28 cellular contexts compared by ENCODE assay signal in genomic region chr21:44399151-44399954, GRCh38. TPM values are rescaled to one million over a fixed set of nuclear protein-coding genes. Genes with fewer than 3 reads are reported as not detected.
DNase-seq lines count a peak whose midpoint lies in the region; ATAC-seq, FAIRE-seq and TF ChIP-seq lines count a peak whose summit lies in the region.
"Had no signal": no experiment of that assay in that cellular context is flagged by ENCODE, and none has a peak within 500 bp of the region (broad histone marks: within the 10 kb centered on the region; RNA-seq: fewer than 3 reads in every experiment).

No MANE protein-coding gene starts in this region.

- no peak overlapping the region for H2BK15ac ChIP-seq in H9 (ENCODE audit: low read depth, low read length)

- POLR2A ChIA-PET in SK-N-SH (lab: Yijun Ruan, JAX) = no interaction called here

- WGBS in SK-N-SH (ENCODE audit: low lambda C conversion rate) = 54% methylated on average over 24 of the region's 33 CpGs
- no CpG with 5 or more reads among the region's 33 CpGs for WGBS in H9 (ENCODE audit: extremely low coverage, insufficient read length, low lambda C conversion rate)
- WGBS in trophoblast cell (ENCODE audit: extremely low coverage, insufficient coverage, insufficient read length) = no CpG with 5 or more reads among the region's 33 CpGs
- 84 to 85% methylated on average over 33 of the region's 33 CpGs for WGBS in sigmoid colon, 2 donors
- 60 to 80% methylated on average over 1 to 10 of the region's 33 CpGs for WGBS in esophagus squamous epithelium, 2 donors

- H3K79me1 ChIP-seq in H9 (ENCODE audit: insufficient read depth, low read depth, low read length, poor library complexity, severe bottlenecking) (no peaks in the 10 kb centered on the region), trophoblast cell (ENCODE audit: low read length) (peaks cover 3% of the 10 kb centered on the region)

- peaks cover 0 to 2% of the 10 kb centered on the region in 2 experiments; a peak in 3 of 5 replicates for H3K9me3 Mint-ChIP-seq in H9
- H3K9me3 Mint-ChIP-seq: CD8-positive, alpha-beta T cell had no signal

- H4K8ac ChIP-seq in H9 (replicated peaks; ENCODE audit: insufficient read length, low read depth, low read length) (no peak overlapping the region), trophoblast cell (ENCODE audit: low read depth, low read length) (no peak overlapping the region)

- H3K9me3 ChIP-seq in SK-N-SH (no peaks in the 10 kb centered on the region), H9 (ENCODE audit: control insufficient read depth, low read depth, low read length) (no peaks in the 10 kb centered on the region), kidney (ENCODE audit: control insufficient read depth in 1 of 2, low read length in 2 of 2) (no peaks in the 10 kb centered on the region), trophoblast cell (ENCODE audit: insufficient read depth, low read depth, low read length) (peaks cover 26% of the 10 kb centered on the region), sigmoid colon (no peaks in the 10 kb centered on the region), esophagus squamous epithelium (no peaks in the 10 kb centered on the region)

- H3K23ac ChIP-seq in H9 (ENCODE audit: insufficient read length, low read depth, low read length) (no peak overlapping the region), trophoblast cell (ENCODE audit: low read length) (no peak overlapping the region)

- H4K20me1 ChIP-seq in SK-N-SH (ENCODE audit: insufficient read depth) = no peaks in the 10 kb centered on the region
- no peaks in the 10 kb centered on the region for H4K20me1 ChIP-seq in H9 (ENCODE audit: control insufficient read depth, insufficient read depth, insufficient read length)

- H3K4me3 Mint-ChIP-seq in H9 = no peak overlapping the region
- H3K4me3 Mint-ChIP-seq: CD8-positive, alpha-beta T cell had no signal

- CTCF ChIA-PET in SK-N-SH (lab: Yijun Ruan, JAX) = interaction anchor here (1.2 kb wide), 1 partner anchor 39 kb away, joined by 3 read pairs; no protein-coding TSS in a partner anchor

- H3K36me3 Mint-ChIP-seq in H9 (ENCODE audit: insufficient read depth in 1 of 3, low read depth in 3 of 3) = peaks cover 0 to 2% (median 0%) of the 10 kb centered on the region in 3 experiments; a peak in 1 of 7 replicates

- H3K4me2 ChIP-seq in SK-N-SH = no peak overlapping the region
- no peak overlapping the region for H3K4me2 ChIP-seq in H9 (ENCODE audit: insufficient read depth, insufficient read length, low read length)
- no peak overlapping the region for H3K4me2 ChIP-seq in trophoblast cell (ENCODE audit: low read length)
- H3K4me2 ChIP-seq: BLaER1 treated with 17β-estradiol and CSF1 and Interleukin-3, amounts not matched to agents 10 nM and 100 nM; KMS-11 had no signal

- TF ChIP-seq RAD21 in SK-N-SH (IDR thresholded peaks at IDR 0.05; ENCODE audit: low read length) = no peak

- H3K56ac ChIP-seq in H9 (ENCODE audit: insufficient read length, low read depth, low read length) = no peak overlapping the region

- no peak for FAIRE-seq in kidney (lab: Jason Lieb, UNC)
- FAIRE-seq: D721Med, GM19239, HTR-8/SVneo had no signal

- H2AFZ ChIP-seq in SK-N-SH (ENCODE audit: low read depth) = no peak overlapping the region
- no peak overlapping the region for H2AFZ ChIP-seq in H9 (ENCODE audit: low read length)
- no peak overlapping the region for H2AFZ ChIP-seq in trophoblast cell (ENCODE audit: insufficient read depth, low read length, poor library complexity)

- intact Hi-C loops in kidney (cut with DNase I) (no loop called here), sigmoid colon (cut with DNase I) (no loop called here), esophagus squamous epithelium (cut with DNase I) (no loop called here)

- peaks cover 12% of the 10 kb centered on the region for H3F3A ChIP-seq in SK-N-SH (replicated peaks; ENCODE audit: insufficient read depth)

- H2BK5ac ChIP-seq in H9 (ENCODE audit: insufficient read length, low read length) (no peak overlapping the region), trophoblast cell (ENCODE audit: low read depth, low read length, poor library complexity) (no peak overlapping the region)

- TF ChIP-seq POLR2A in sigmoid colon (IDR thresholded peaks at IDR 0.05) = no peak
- TF ChIP-seq POLR2A in esophagus squamous epithelium (IDR thresholded peaks at IDR 0.05) = no peak

- ATAC-seq in SK-N-SH treated with all-trans-retinoic acid at 6 μM for 48 hours = no peak; the same call in 2 of the 3 replicates
- ATAC-seq: CD8-positive, alpha-beta T cell; Panc1 had no signal

- DNase-seq in SK-N-SH = peak; percentile 17
- DNase-seq in H9 = peak; percentile 24
- peak; percentile 54 for DNase-seq in kidney
- DNase-seq in trophoblast cell = no peak
- DNase-seq in sigmoid colon = no peak
- DNase-seq in hepatic stellate cell (ENCODE audit: low spot score) = no peak
- no peak for DNase-seq in esophagus squamous epithelium (lab: John Stamatoyannopoulos, UW)
- DNase-seq: ACHN; CD8-positive, alpha-beta T cell; DMS53; EL; GF-D8; GOT3; IMR-90; NCI-H1092 treated with DMSO at 0.1 percent for 48 hours; NCI-H146; NCI-H2029; NCI-H2227 treated with DMSO at 0.1 percent for 48 hours; NCI-H510A; NCI-H748 treated with DMSO at 0.1 percent for 48 hours had no signal

- H3K27me3 ChIP-seq in SK-N-SH (ENCODE audit: insufficient read depth) (peaks cover 10% of the 10 kb centered on the region; the same call in 1 of the 2 replicates), H9 (ENCODE audit: insufficient read depth, low read length) (no peaks in the 10 kb centered on the region), trophoblast cell (ENCODE audit: insufficient read depth, low read length) (no peaks in the 10 kb centered on the region), sigmoid colon (peaks cover 0 to 9% (median 0%) of the 10 kb centered on the region in 3 donors), esophagus squamous epithelium (peaks cover 0 to 19% (median 0%) of the 10 kb centered on the region in 4 donors)
- H3K27me3 ChIP-seq: BLaER1 treated with 17β-estradiol and CSF1 and Interleukin-3, amounts not matched to agents 10 nM and 100 nM had no signal

- H3K14ac ChIP-seq in H9 (ENCODE audit: insufficient read depth, low read length) (no peak overlapping the region), trophoblast cell (ENCODE audit: low read length) (no peak overlapping the region)

- H3K4me1 ChIP-seq in SK-N-SH (ENCODE audit: control insufficient read depth in 1 of 2, insufficient read depth in 2 of 2, low read depth in 1 of 2, low read length in 1 of 2) = no peaks in the 10 kb centered on the region
- no peaks in the 10 kb centered on the region for H3K4me1 ChIP-seq in H9 (ENCODE audit: insufficient read depth, low read length)
- H3K4me1 ChIP-seq in kidney (ENCODE audit: control insufficient read depth in 1 of 2, insufficient read depth in 1 of 2, low read depth in 1 of 2, low read length in 2 of 2) = no peaks in the 10 kb centered on the region
- peaks cover 7% of the 10 kb centered on the region in 2 experiments for H3K4me1 ChIP-seq in trophoblast cell (ENCODE audit: control insufficient read depth in 1 of 2, insufficient read depth in 2 of 2, low read length in 2 of 2)
- H3K4me1 ChIP-seq in sigmoid colon = no peaks in the 10 kb centered on the region
- no peaks in the 10 kb centered on the region for H3K4me1 ChIP-seq in esophagus squamous epithelium

- H3K27ac ChIP-seq in SK-N-SH (ENCODE audit: low read depth in 2 of 2, low read length in 1 of 2) = no peak overlapping the region
- H3K27ac ChIP-seq in H9 (ENCODE audit: insufficient read length, low read depth, low read length) = no peak overlapping the region
- no peak overlapping the region for H3K27ac ChIP-seq in kidney (ENCODE audit: low read depth in 2 of 2, low read length in 2 of 2)
- no peak overlapping the region for H3K27ac ChIP-seq in trophoblast cell (ENCODE audit: low read depth, low read length)
- H3K27ac ChIP-seq in sigmoid colon = no peak overlapping the region
- H3K27ac ChIP-seq in esophagus squamous epithelium = no peak overlapping the region
- H3K27ac ChIP-seq: 22Rv1, KMS-11 had no signal

- no peaks in the 10 kb centered on the region for H3K27me3 Mint-ChIP-seq in H9 (ENCODE audit: low read depth)

- H3K4me3 ChIP-seq in SK-N-SH (ENCODE audit: low read depth in 2 of 2, low read length in 1 of 2) (no peak overlapping the region), kidney (ENCODE audit: low read length in 2 of 2) (no peak overlapping the region), trophoblast cell (ENCODE audit: low read depth, low read length) (no peak overlapping the region), sigmoid colon (no peak overlapping the region), esophagus squamous epithelium (no peak overlapping the region)
- H3K4me3 ChIP-seq: BLaER1 treated with 17β-estradiol and CSF1 and Interleukin-3, amounts not matched to agents 10 nM and 100 nM had no signal

- H4K91ac ChIP-seq in H9 (ENCODE audit: insufficient read length, low read depth, low read length) = no peak overlapping the region
- peak overlapping the region; percentile 50 for H4K91ac ChIP-seq in trophoblast cell (ENCODE audit: low read depth, low read length)

- no peak overlapping the region for H4K12ac ChIP-seq in trophoblast cell (ENCODE audit: low read depth, low read length)

- H3K4me1 Mint-ChIP-seq in H9 = no peaks in the 10 kb centered on the region

- H3K23me2 ChIP-seq in H9 (ENCODE audit: insufficient read length, low read depth, low read length, poor library complexity, severe bottlenecking) = no peaks in the 10 kb centered on the region

- H3K18ac ChIP-seq in H9 (ENCODE audit: insufficient read length, low read depth, low read length) (no peak overlapping the region), trophoblast cell (ENCODE audit: low read length) (no peak overlapping the region)

- H2BK120ac ChIP-seq in H9 (ENCODE audit: low read depth, low read length, poor library complexity, severe bottlenecking) (no peak overlapping the region), trophoblast cell (ENCODE audit: insufficient read depth, low read length, poor library complexity) (peak overlapping the region; percentile 12)

- no peak overlapping the region for H3K4ac ChIP-seq in H9 (ENCODE audit: low read depth, low read length)
- H3K4ac ChIP-seq in trophoblast cell (ENCODE audit: low read depth, low read length) = no peak overlapping the region

- H3K27ac Mint-ChIP-seq in H9 = no peak overlapping the region
- H3K27ac Mint-ChIP-seq: CD8-positive, alpha-beta T cell had no signal

- H3T11ph ChIP-seq in H9 (ENCODE audit: low read length) = no peak overlapping the region

- H3K9ac ChIP-seq in SK-N-SH (no peak overlapping the region), H9 (ENCODE audit: extremely low read depth, insufficient read length, low read length) (no peak overlapping the region), kidney (ENCODE audit: low read length in 2 of 2) (no peak overlapping the region), trophoblast cell (ENCODE audit: low read length) (no peak overlapping the region)
- H3K9ac ChIP-seq: BLaER1 treated with 17β-estradiol and CSF1 and Interleukin-3, amounts not matched to agents 10 nM and 100 nM; KMS-11 had no signal

- H2BK20ac ChIP-seq in H9 (ENCODE audit: low read depth, low read length, poor library complexity, severe bottlenecking) = no peak overlapping the region

- H2AK5ac ChIP-seq in H9 (ENCODE audit: insufficient read length, low read length) (no peak overlapping the region), trophoblast cell (ENCODE audit: low read length) (no peak overlapping the region)

- H3K79me2 ChIP-seq in SK-N-SH (ENCODE audit: insufficient read depth) (no peaks in the 10 kb centered on the region), H9 (ENCODE audit: insufficient read depth, low read length) (no peaks in the 10 kb centered on the region), trophoblast cell (ENCODE audit: control insufficient read depth, insufficient read depth, low read length, poor library complexity) (no peaks in the 10 kb centered on the region)

- no peak for TF ChIP-seq CTCF in SK-N-SH (IDR thresholded peaks at IDR 0.05)
- no peak for TF ChIP-seq CTCF in H9 (conservative IDR thresholded peaks at IDR 0.05)
- no peak for TF ChIP-seq CTCF in kidney (IDR thresholded peaks at IDR 0.05; ENCODE audit: borderline replicate concordance, extremely low read depth, insufficient read depth)
- TF ChIP-seq CTCF in sigmoid colon (IDR thresholded peaks at IDR 0.05) = no peak
- TF ChIP-seq CTCF in esophagus squamous epithelium (IDR thresholded peaks at IDR 0.05) = no peak

- H3K36me3 ChIP-seq in SK-N-SH (replicated peaks in 1 of 2; ENCODE audit: control insufficient read depth in 1 of 2, insufficient read depth in 2 of 2, low read length in 1 of 2) = no peaks in the 10 kb centered on the region
- H3K36me3 ChIP-seq in kidney (ENCODE audit: control insufficient read depth in 1 of 2, insufficient read depth in 2 of 2, low read length in 2 of 2) = no peaks in the 10 kb centered on the region
- H3K36me3 ChIP-seq in trophoblast cell (ENCODE audit: control insufficient read depth in 1 of 2, insufficient read depth in 2 of 2, low read length in 2 of 2) = no peaks in the 10 kb centered on the region
- no peaks in the 10 kb centered on the region for H3K36me3 ChIP-seq in sigmoid colon
- no peaks in the 10 kb centered on the region for H3K36me3 ChIP-seq in esophagus squamous epithelium

- no peaks in the 10 kb centered on the region for H3K9me2 ChIP-seq in SK-N-SH

- H2BK12ac ChIP-seq in H9 (ENCODE audit: insufficient read length, low read depth, low read length) = no peak overlapping the region
- H2BK12ac ChIP-seq in trophoblast cell (ENCODE audit: low read length) = peak overlapping the region; percentile 16

- no peak overlapping the region for H4K5ac ChIP-seq in H9 (ENCODE audit: insufficient read length, low read depth, low read length)

- TF ChIP-seq EP300 in SK-N-SH (IDR thresholded peaks at IDR 0.05; ENCODE audit: borderline replicate concordance in 1 of 2, low read depth in 1 of 2, low read length in 1 of 2) (no peak), sigmoid colon (IDR thresholded peaks at IDR 0.05) (no peak)

RNA-seq across cellular contexts. Expression of gene TRPM2, which starts 45.9 kb away (rescaled TPM):
- not detected in 2 replicates for polyA plus RNA-seq in SK-N-SH (2012; rRNA removed)
- not detected in 2 replicates for polyA plus RNA-seq in SK-N-SH (2012; cell fraction: cytosol; rRNA removed)
- polyA plus RNA-seq in SK-N-SH (2012; cell fraction: nucleus; rRNA removed) = 0.02 TPM in 1 of 2 replicates, not detected in the other
- total RNA-seq in H9 (2021) = 0.11 and 0.68 TPM in 2 replicates
- total RNA-seq in kidney = 11.5 TPM
- polyA plus RNA-seq in kidney (ENCODE audit: insufficient read depth, low read depth, low replicate concordance) = 2.0 TPM
- 0.01 and 0.03 TPM in 2 replicates for polyA plus RNA-seq in trophoblast cell (2013)
- total RNA-seq in sigmoid colon = 1 to 10 TPM; 1.6 to 3.9 (median 3.2) TPM
- 1 to 10 TPM; 2.4 to 4.9 (median 3.5) TPM for polyA plus RNA-seq in sigmoid colon
- 1 to 10 TPM in 3 of 4 donors, under 1 TPM in 1; 0.40 to 6.9 (median 2.5) TPM for total RNA-seq in esophagus squamous epithelium
- total RNA-seq: IMR-90 had no signal
- polyA plus RNA-seq: IMR-90 had no signal

RNA-seq across cellular contexts. Expression of gene LRRC3, which starts 56.0 kb away (rescaled TPM):
- polyA plus RNA-seq in SK-N-SH (2012; rRNA removed) = 1.9 and 2.3 TPM in 2 replicates
- polyA plus RNA-seq in SK-N-SH (2012; cell fraction: cytosol; rRNA removed) = 0.91 and 1.5 TPM in 2 replicates
- polyA plus RNA-seq in SK-N-SH (2012; cell fraction: nucleus; rRNA removed) = 1.5 and 1.9 TPM in 2 replicates
- total RNA-seq in H9 (2021) = 2.6 and 3.1 TPM in 2 replicates
- total RNA-seq in kidney = 1.4 TPM
- polyA plus RNA-seq in kidney (ENCODE audit: insufficient read depth, low read depth, low replicate concordance) = 0.60 TPM
- polyA plus RNA-seq in trophoblast cell (2013) = 4.8 and 5.0 TPM in 2 replicates
- 1 to 10 TPM; 3.9 to 7.1 (median 5.4) TPM for total RNA-seq in sigmoid colon
- polyA plus RNA-seq in sigmoid colon = 1 to 10 TPM in 1 of 3 donors, under 1 TPM in 2; under 0.01 to 2.9 (median 0.46) TPM
- 1 to 10 TPM in 2 of 4 donors, under 1 TPM in 2; 0.57 to 2.9 (median 1.1) TPM for total RNA-seq in esophagus squamous epithelium

Comparison
In these comparisons a context has a peak if more than half of its experiments do, and no peak if none do; other contexts are left out.
1. DNase-seq: peak in SK-N-SH (single experiment), H9 (single experiment) and kidney (single experiment); none in trophoblast cell (0 of 2), sigmoid colon (single experiment), hepatic stellate cell (single experiment) and esophagus squamous epithelium (single experiment).